ENCODE assay signal across 23 cellular contexts in the genomic region with DNA sequence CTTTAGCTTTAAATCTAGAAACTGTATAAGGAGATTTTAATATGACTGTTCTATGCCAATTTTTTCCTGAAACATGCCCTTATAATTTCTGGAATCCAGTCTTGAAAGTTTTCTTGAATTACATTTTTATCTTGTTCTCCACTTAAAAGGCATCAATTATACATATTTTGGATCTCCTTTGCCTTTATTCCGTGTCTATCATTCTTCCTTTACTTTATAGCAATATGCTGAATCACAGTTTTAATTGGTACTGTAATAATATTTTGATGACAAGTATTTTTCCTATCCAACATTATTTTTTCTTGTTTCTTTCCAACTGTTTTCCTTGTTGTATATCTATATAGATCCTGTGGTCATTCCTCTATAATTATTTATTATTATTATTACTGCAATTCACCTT.
DNase-seq lines count a peak whose midpoint lies in the region; ATAC-seq, FAIRE-seq and TF ChIP-seq lines count a peak whose summit lies in the region.
"Had no signal": no experiment of that assay in that cellular context is flagged by ENCODE, and none has a peak within 500 bp of the region (broad histone marks: within the 10 kb centered on the region; RNA-seq: fewer than 3 reads in every experiment).

No MANE protein-coding gene starts in this region.

- H3K4me3 Mint-ChIP-seq in activated T-helper 1 cell treated with anti-CD3 and anti-CD28 coated beads, Interleukin-12 subunit alpha, Interleukin-12 subunit beta, Interleukin-2, Interleukin-4 antibody, amounts not matched to agents 30 ng/mL and 10 ng/mL and 1 ng/mL, durations not matched to agents 14 hours and 24 hours and 36 hours, result no peak overlapping the region
- H3K4me3 Mint-ChIP-seq: B cell; CD4-positive, alpha-beta T cell; CD8-positive, alpha-beta T cell had no signal

- POLR2A ChIA-PET in A549 (lab: Yijun Ruan, JAX), result no interaction called here
- POLR2A ChIA-PET in HEK293 (lab: Yijun Ruan, JAX), result no interaction called here
- POLR2A ChIA-PET in PC-3 (lab: Charles Lee; ENCODE audit: unreplicated experiment), result no interaction called here

- H3K36me3 Mint-ChIP-seq in activated T-helper 1 cell treated with anti-CD3 and anti-CD28 coated beads, Interleukin-12 subunit alpha, Interleukin-12 subunit beta, Interleukin-2, Interleukin-4 antibody, amounts not matched to agents 30 ng/mL and 10 ng/mL and 1 ng/mL, durations not matched to agents 14 hours and 24 hours and 36 hours (ENCODE audit: low read depth), result no peaks in the 10 kb centered on the region
- H3K36me3 Mint-ChIP-seq: CD8-positive, alpha-beta T cell had no signal

- H3K9me3 ChIP-seq in A549 (peaks cover 23% of the 10 kb centered on the region; the same call in 2 of the 3 replicates), HEK293 (ENCODE audit: control insufficient read depth, insufficient read depth, low read depth, low read length) (no peaks in the 10 kb centered on the region), PC-3 (ENCODE audit: low read length) (no peaks in the 10 kb centered on the region)

- WGBS in A549 (ENCODE audit: missing lambda C conversion rate), result 6% methylated on average over 1 of the region's 1 CpG

- H3F3A ChIP-seq in PC-3 (ENCODE audit: low read length, unreplicated experiment), result no peaks in the 10 kb centered on the region

- no peak overlapping the region for H3K4me3 ChIP-seq in A549
- no peak overlapping the region for H3K4me3 ChIP-seq in HEK293 (ENCODE audit: low read depth, low read length)
- H3K4me3 ChIP-seq in PC-3 (ENCODE audit: low read length), result no peak overlapping the region
- H3K4me3 ChIP-seq in fibroblast of mammary gland (ENCODE audit: control insufficient read depth, low read depth, low read length), result no peak overlapping the region
- H3K4me3 ChIP-seq: BLaER1 treated with 17β-estradiol and CSF1 and Interleukin-3, amounts not matched to agents 10 nM and 100 nM had no signal

- intact Hi-C loops in PC-3 (cut with micrococcal nuclease), result no loop called here
- intact Hi-C loops in activated T-helper 1 cell treated with anti-CD3 and anti-CD28 coated beads, Interleukin-12 subunit alpha, Interleukin-12 subunit beta, Interleukin-2, Interleukin-4 antibody, amounts not matched to agents 30 ng/mL and 10 ng/mL and 1 ng/mL, durations not matched to agents 14 hours and 24 hours and 36 hours (cut with micrococcal nuclease), result no loop called here

- H3K4me2 ChIP-seq in A549 (no peak overlapping the region), PC-3 (ENCODE audit: low read length) (no peak overlapping the region)
- H3K4me2 ChIP-seq: BLaER1 treated with 17β-estradiol and CSF1 and Interleukin-3, amounts not matched to agents 10 nM and 100 nM had no signal

- peaks cover 14% of the 10 kb centered on the region for H3K9me3 Mint-ChIP-seq in activated T-helper 1 cell treated with anti-CD3 and anti-CD28 coated beads, Interleukin-12 subunit alpha, Interleukin-12 subunit beta, Interleukin-2, Interleukin-4 antibody, amounts not matched to agents 30 ng/mL and 10 ng/mL and 1 ng/mL, durations not matched to agents 14 hours and 24 hours and 36 hours

- no peak overlapping the region for H2AFZ ChIP-seq in PC-3 (ENCODE audit: low read length)

- no peaks in the 10 kb centered on the region for H3K4me1 ChIP-seq in A549
- no peaks in the 10 kb centered on the region for H3K4me1 ChIP-seq in HEK293 (ENCODE audit: control insufficient read depth, insufficient read depth, low read length)
- no peaks in the 10 kb centered on the region for H3K4me1 ChIP-seq in PC-3 (ENCODE audit: insufficient read depth, low read length)
- H3K4me1 ChIP-seq: BLaER1 treated with 17β-estradiol and CSF1 and Interleukin-3, amounts not matched to agents 10 nM and 100 nM; Caco-2 had no signal

- no TSS peak for BruUV-seq in PC-3 (replicated peaks; lab: Mats Ljungman, UMichigan)

- no peak for FAIRE-seq in A549 (lab: Jason Lieb, UNC)
- FAIRE-seq: A204.1, D721Med, G401.6, GM12891, GM19239 had no signal

- TF ChIP-seq EP300 in A549 (IDR thresholded peaks at IDR 0.05), result no peak

- peaks cover 5% of the 10 kb centered on the region for H3K27me3 Mint-ChIP-seq in activated T-helper 1 cell treated with anti-CD3 and anti-CD28 coated beads, Interleukin-12 subunit alpha, Interleukin-12 subunit beta, Interleukin-2, Interleukin-4 antibody, amounts not matched to agents 30 ng/mL and 10 ng/mL and 1 ng/mL, durations not matched to agents 14 hours and 24 hours and 36 hours (ENCODE audit: insufficient read depth)

- H3K9ac ChIP-seq in PC-3 (ENCODE audit: low read length), result no peak overlapping the region
- H3K9ac ChIP-seq: BLaER1 treated with 17β-estradiol and CSF1 and Interleukin-3, amounts not matched to agents 10 nM and 100 nM had no signal

- no peaks in the 10 kb centered on the region for H3K79me2 ChIP-seq in PC-3 (ENCODE audit: low read length)

- no peaks in the 10 kb centered on the region for H3K9me2 ChIP-seq in PC-3 (replicated peaks; ENCODE audit: low read length)

- TF ChIP-seq RAD21 in A549 (conservative IDR thresholded peaks at IDR 0.05 in 1 of 2, IDR thresholded peaks at IDR 0.05 in 1 of 2), result no peak

- H3K27ac ChIP-seq in A549 (no peak overlapping the region), HEK293 (ENCODE audit: extremely low read depth, low read depth, low read length) (no peak overlapping the region), PC-3 (ENCODE audit: low read length) (no peak overlapping the region)
- H3K27ac ChIP-seq: BLaER1 treated with 17β-estradiol and CSF1 and Interleukin-3, amounts not matched to agents 10 nM and 100 nM; C4-2B had no signal

- no peak for TF ChIP-seq POLR2A in A549 (IDR thresholded peaks at IDR 0.05; ENCODE audit: low read length)

- ATAC-seq in A549 (no peak), PC-3 (no peak)
- ATAC-seq: CD8-positive, alpha-beta T cell had no signal

- TF ChIP-seq CTCF in A549 (IDR thresholded peaks at IDR 0.05), result no peak
- TF ChIP-seq CTCF in HEK293 (tag by site-specific recombination; IDR thresholded peaks at IDR 0.05), result no peak
- TF ChIP-seq CTCF in PC-3 (conservative IDR thresholded peaks at IDR 0.05; ENCODE audit: low read depth, low read length), result no peak
- TF ChIP-seq CTCF in fibroblast of mammary gland (conservative IDR thresholded peaks at IDR 0.05; ENCODE audit: control insufficient read depth, insufficient read depth, low read depth, low read length), result no peak

- H3K27me3 ChIP-seq in PC-3 (ENCODE audit: low read length), result no peaks in the 10 kb centered on the region
- H3K27me3 ChIP-seq: BLaER1 treated with 17β-estradiol and CSF1 and Interleukin-3, amounts not matched to agents 10 nM and 100 nM had no signal

- no peaks in the 10 kb centered on the region for H3K4me1 Mint-ChIP-seq in activated T-helper 1 cell treated with anti-CD3 and anti-CD28 coated beads, Interleukin-12 subunit alpha, Interleukin-12 subunit beta, Interleukin-2, Interleukin-4 antibody, amounts not matched to agents 30 ng/mL and 10 ng/mL and 1 ng/mL, durations not matched to agents 14 hours and 24 hours and 36 hours (ENCODE audit: low read depth)
- H3K4me1 Mint-ChIP-seq: B cell had no signal

- H4K20me1 ChIP-seq in PC-3 (ENCODE audit: low read length), result no peaks in the 10 kb centered on the region
- H4K20me1 ChIP-seq: BLaER1 treated with 17β-estradiol and CSF1 and Interleukin-3, amounts not matched to agents 10 nM and 100 nM had no signal

- H3K36me3 ChIP-seq in HEK293 (ENCODE audit: control insufficient read depth in 2 of 2, insufficient read depth in 1 of 2, low read length in 2 of 2) (no peaks in the 10 kb centered on the region; a peak in 1 of 3 replicates), PC-3 (ENCODE audit: low read depth, low read length) (no peaks in the 10 kb centered on the region)
- H3K36me3 ChIP-seq: BLaER1 treated with 17β-estradiol and CSF1 and Interleukin-3, amounts not matched to agents 10 nM and 100 nM had no signal

- CTCF ChIA-PET in A549 (lab: Yijun Ruan, JAX) (interaction anchor here (1.0 kb wide), 1 partner anchor 39 kb away, joined by 3 read pairs; no protein-coding TSS in a partner anchor), HEK293 (lab: Yijun Ruan, JAX) (no interaction called here), PC-3 (lab: Charles Lee) (no interaction called here)

- no peak overlapping the region for H3K27ac Mint-ChIP-seq in activated T-helper 1 cell treated with anti-CD3 and anti-CD28 coated beads, Interleukin-12 subunit alpha, Interleukin-12 subunit beta, Interleukin-2, Interleukin-4 antibody, amounts not matched to agents 30 ng/mL and 10 ng/mL and 1 ng/mL, durations not matched to agents 14 hours and 24 hours and 36 hours
- H3K27ac Mint-ChIP-seq: B cell; CD4-positive, alpha-beta T cell; CD8-positive, alpha-beta T cell had no signal

- DNase-seq in A549 (ENCODE audit: low read depth in 1 of 2, low spot score in 1 of 2), result no peak
- peak; percentile 1 for DNase-seq in PC-3
- DNase-seq in fibroblast of mammary gland (ENCODE audit: low read depth), result peak; percentile 2
- no peak for DNase-seq in NAMALWA (ENCODE audit: low spot score)
- no peak for DNase-seq in activated T-helper 1 cell treated with anti-CD3 and anti-CD28 coated beads, Interleukin-12 subunit alpha, Interleukin-12 subunit beta, Interleukin-2, Interleukin-4 antibody, amounts not matched to agents 30 ng/mL and 10 ng/mL and 1 ng/mL, durations not matched to agents 14 hours and 24 hours and 36 hours (ENCODE audit: low spot score)
- DNase-seq in NCI-H2081 treated with DMSO at 0.1 percent for 48 hours (lab: John Stamatoyannopoulos, UW), result no peak
- DNase-seq: 8988T; AML-193; Caco-2; Calu3; CD4-positive, alpha-beta T cell; CD8-positive, alpha-beta T cell; DMS79 treated with DMSO at 0.1 percent for 48 hours; GF-D8 had no signal

TF ChIP-seq in A549, 52 proteins besides CTCF, POLR2A, EP300 and RAD21 (continues in another document):
- TF ChIP-seq MAFK (IDR thresholded peaks at IDR 0.05; ENCODE audit: partially characterized antibody), result peak; percentile 3

TF ChIP-seq in HEK293, 187 proteins besides CTCF, POLR2A, EP300 and RAD21:
- TF ChIP-seq ZNF133 (tag by site-specific recombination; IDR thresholded peaks at IDR 0.05), result peak; percentile 92
- no peak for TF ChIP-seq ZNF394 (tag by site-specific recombination; IDR thresholded peaks at IDR 0.05; ENCODE audit: borderline replicate concordance)
- TF ChIP-seq ZXDB (tag by site-specific recombination; IDR thresholded peaks at IDR 0.05), result 0 out of 2 replicates have a peak, but pooled peaks have one; percentile 18
- 0 out of 2 replicates have a peak, but pooled peaks have one; percentile 55 for TF ChIP-seq TRIM28 (IDR thresholded peaks at IDR 0.05; ENCODE audit: borderline replicate concordance, low read length)
- no peak for TF ChIP-seq FEZF1 (tag by site-specific recombination; IDR thresholded peaks at IDR 0.05)
- TF ChIP-seq SETDB1 (IDR thresholded peaks at IDR 0.05; ENCODE audit: insufficient read length, low read length), result peak; percentile 82
- TF ChIP-seq ZNF544 (tag by site-specific recombination; IDR thresholded peaks at IDR 0.05), result no peak

Comparison
In these comparisons a context has a peak if more than half of its experiments do, and no peak if none do; other contexts are left out.
1. DNase-seq: peak in PC-3 (single experiment) and fibroblast of mammary gland (single experiment); none in A549 (0 of 2), NAMALWA (single experiment), activated T-helper 1 cell treated with anti-CD3 and anti-CD28 coated beads, Interleukin-12 subunit alpha, Interleukin-12 subunit beta, Interleukin-2, Interleukin-4 antibody, amounts not matched to agents 30 ng/mL and 10 ng/mL and 1 ng/mL, durations not matched to agents 14 hours and 24 hours and 36 hours (single experiment) and NCI-H2081 treated with DMSO at 0.1 percent for 48 hours (single experiment).